Comparison of ENCODE assay signal across 1 cellular context in the genomic region with DNA sequence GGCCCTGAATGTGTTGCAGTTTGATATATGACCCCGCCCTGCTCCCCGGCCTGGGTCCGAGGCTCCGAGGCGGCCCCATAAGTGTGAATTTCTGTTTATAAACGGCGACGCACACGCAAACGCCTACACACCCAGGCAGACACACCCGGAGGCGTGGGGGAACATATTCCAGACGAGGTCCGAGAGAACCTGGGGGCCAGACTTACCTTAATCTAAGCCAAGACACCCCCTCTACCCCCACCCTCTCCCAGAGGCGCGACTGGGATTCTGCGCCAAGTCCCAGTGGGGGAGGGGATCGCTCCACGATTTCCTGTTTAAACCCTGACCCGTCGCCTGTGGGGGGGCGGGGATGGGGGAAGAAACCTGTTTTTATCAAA.
A peak's percentile ranks its signal among the peaks of the same experiment; 100 is the strongest.
TF ChIP-seq lines count a peak whose summit lies in the region.

No MANE protein-coding gene starts in this region.

TF ChIP-seq in K562, 482 proteins besides CTCF, POLR2A, EP300 and RAD21 (continued from another document and continues in another):
- TF ChIP-seq ZNF395 (CRISPR knock-in tag; IDR thresholded peaks at IDR 0.05), result no peak
- TF ChIP-seq ZNF57 (CRISPR knock-in tag; IDR thresholded peaks at IDR 0.05), result no peak
- TF ChIP-seq REST (CRISPR knock-in tag; IDR thresholded peaks at IDR 0.05; ENCODE audit: low read depth), result no peak
- TF ChIP-seq SRSF3 (IDR thresholded peaks at IDR 0.05; ENCODE audit: insufficient read depth, low read length), result no peak
- TF ChIP-seq USF1 (CRISPR knock-in tag; IDR thresholded peaks at IDR 0.05), result no peak
- TF ChIP-seq GMEB1 (CRISPR knock-in tag; IDR thresholded peaks at IDR 0.05), result no peak
- no peak for TF ChIP-seq OTX1 (CRISPR knock-in tag; IDR thresholded peaks at IDR 0.05)
- no peak for TF ChIP-seq ZNF197 (CRISPR knock-in tag; IDR thresholded peaks at IDR 0.05; ENCODE audit: low read depth)
- no peak for TF ChIP-seq PPARD (CRISPR knock-in tag; IDR thresholded peaks at IDR 0.05)
- no peak for TF ChIP-seq PRMT5 (CRISPR knock-in tag; IDR thresholded peaks at IDR 0.05)
- peak; percentile 32; the same call in 1 of the 2 replicates for TF ChIP-seq SMAD4 (CRISPR knock-in tag; conservative IDR thresholded peaks at IDR 0.05)
- TF ChIP-seq ZNF589 (CRISPR knock-in tag; IDR thresholded peaks at IDR 0.05; ENCODE audit: low read depth), result peak; percentile 62; the same call in 1 of the 2 replicates
- TF ChIP-seq SMARCA4 (IDR thresholded peaks at IDR 0.05), result no peak
- no peak for TF ChIP-seq MCM3 (IDR thresholded peaks at IDR 0.05)
- no peak for TF ChIP-seq CC2D1A (IDR thresholded peaks at IDR 0.05)
- TF ChIP-seq ZNF146 (CRISPR knock-in tag; IDR thresholded peaks at IDR 0.05; ENCODE audit: unreplicated experiment), result no peak
- TF ChIP-seq, protein P1, sequence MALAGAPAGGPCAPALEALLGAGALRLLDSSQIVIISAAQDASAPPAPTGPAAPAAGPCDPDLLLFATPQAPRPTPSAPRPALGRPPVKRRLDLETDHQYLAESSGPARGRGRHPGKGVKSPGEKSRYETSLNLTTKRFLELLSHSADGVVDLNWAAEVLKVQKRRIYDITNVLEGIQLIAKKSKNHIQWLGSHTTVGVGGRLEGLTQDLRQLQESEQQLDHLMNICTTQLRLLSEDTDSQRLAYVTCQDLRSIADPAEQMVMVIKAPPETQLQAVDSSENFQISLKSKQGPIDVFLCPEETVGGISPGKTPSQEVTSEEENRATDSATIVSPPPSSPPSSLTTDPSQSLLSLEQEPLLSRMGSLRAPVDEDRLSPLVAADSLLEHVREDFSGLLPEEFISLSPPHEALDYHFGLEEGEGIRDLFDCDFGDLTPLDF (CRISPR knock-in tag; IDR thresholded peaks at IDR 0.05), result no peak
- peak; percentile 26; the same call in 1 of the 2 replicates for TF ChIP-seq CXXC5 (CRISPR knock-in tag; IDR thresholded peaks at IDR 0.05)
- TF ChIP-seq POLR2G (IDR thresholded peaks at IDR 0.05; ENCODE audit: low read depth, low read length), result no peak
- TF ChIP-seq MYC (IDR thresholded peaks at IDR 0.05; ENCODE audit: low read depth, low read length), result peak; percentile 15; the same call in 1 of the 2 replicates
- no peak for TF ChIP-seq MYC (CRISPR knock-in tag; IDR thresholded peaks at IDR 0.05; ENCODE audit: borderline replicate concordance, low read depth)
- no peak for TF ChIP-seq NCOA1 (IDR thresholded peaks at IDR 0.05; ENCODE audit: low read depth)
- no peak for TF ChIP-seq STAT6 (CRISPR knock-in tag; IDR thresholded peaks at IDR 0.05)
- no peak for TF ChIP-seq ZNF431 (CRISPR knock-in tag; IDR thresholded peaks at IDR 0.05)
- TF ChIP-seq, protein P2, sequence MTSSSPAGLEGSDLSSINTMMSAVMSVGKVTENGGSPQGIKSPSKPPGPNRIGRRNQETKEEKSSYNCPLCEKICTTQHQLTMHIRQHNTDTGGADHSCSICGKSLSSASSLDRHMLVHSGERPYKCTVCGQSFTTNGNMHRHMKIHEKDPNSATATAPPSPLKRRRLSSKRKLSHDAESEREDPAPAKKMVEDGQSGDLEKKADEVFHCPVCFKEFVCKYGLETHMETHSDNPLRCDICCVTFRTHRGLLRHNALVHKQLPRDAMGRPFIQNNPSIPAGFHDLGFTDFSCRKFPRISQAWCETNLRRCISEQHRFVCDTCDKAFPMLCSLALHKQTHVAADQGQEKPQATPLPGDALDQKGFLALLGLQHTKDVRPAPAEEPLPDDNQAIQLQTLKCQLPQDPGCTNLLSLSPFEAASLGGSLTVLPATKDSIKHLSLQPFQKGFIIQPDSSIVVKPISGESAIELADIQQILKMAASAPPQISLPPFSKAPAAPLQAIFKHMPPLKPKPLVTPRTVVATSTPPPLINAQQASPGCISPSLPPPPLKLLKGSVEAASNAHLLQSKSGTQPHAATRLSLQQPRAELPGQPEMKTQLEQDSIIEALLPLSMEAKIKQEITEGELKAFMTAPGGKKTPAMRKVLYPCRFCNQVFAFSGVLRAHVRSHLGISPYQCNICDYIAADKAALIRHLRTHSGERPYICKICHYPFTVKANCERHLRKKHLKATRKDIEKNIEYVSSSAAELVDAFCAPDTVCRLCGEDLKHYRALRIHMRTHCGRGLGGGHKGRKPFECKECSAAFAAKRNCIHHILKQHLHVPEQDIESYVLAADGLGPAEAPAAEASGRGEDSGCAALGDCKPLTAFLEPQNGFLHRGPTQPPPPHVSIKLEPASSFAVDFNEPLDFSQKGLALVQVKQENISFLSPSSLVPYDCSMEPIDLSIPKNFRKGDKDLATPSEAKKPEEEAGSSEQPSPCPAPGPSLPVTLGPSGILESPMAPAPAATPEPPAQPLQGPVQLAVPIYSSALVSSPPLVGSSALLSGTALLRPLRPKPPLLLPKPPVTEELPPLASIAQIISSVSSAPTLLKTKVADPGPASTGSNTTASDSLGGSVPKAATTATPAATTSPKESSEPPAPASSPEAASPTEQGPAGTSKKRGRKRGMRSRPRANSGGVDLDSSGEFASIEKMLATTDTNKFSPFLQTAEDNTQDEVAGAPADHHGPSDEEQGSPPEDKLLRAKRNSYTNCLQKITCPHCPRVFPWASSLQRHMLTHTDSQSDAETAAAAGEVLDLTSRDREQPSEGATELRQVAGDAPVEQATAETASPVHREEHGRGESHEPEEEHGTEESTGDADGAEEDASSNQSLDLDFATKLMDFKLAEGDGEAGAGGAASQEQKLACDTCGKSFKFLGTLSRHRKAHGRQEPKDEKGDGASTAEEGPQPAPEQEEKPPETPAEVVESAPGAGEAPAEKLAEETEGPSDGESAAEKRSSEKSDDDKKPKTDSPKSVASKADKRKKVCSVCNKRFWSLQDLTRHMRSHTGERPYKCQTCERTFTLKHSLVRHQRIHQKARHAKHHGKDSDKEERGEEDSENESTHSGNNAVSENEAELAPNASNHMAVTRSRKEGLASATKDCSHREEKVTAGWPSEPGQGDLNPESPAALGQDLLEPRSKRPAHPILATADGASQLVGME (CRISPR knock-in tag; IDR thresholded peaks at IDR 0.05), result no peak
- TF ChIP-seq ESRRA (IDR thresholded peaks at IDR 0.05; ENCODE audit: borderline replicate concordance, low read depth), result no peak
- no peak; the same call in 1 of the 2 replicates for TF ChIP-seq MTA3 (IDR thresholded peaks at IDR 0.05; ENCODE audit: borderline replicate concordance)
- no peak for TF ChIP-seq RBM39 (optimal IDR thresholded peaks at IDR 0.05; ENCODE audit: low read depth, low read length)
- TF ChIP-seq RHOXF2B (CRISPR knock-in tag; conservative IDR thresholded peaks at IDR 0.05), result no peak
- no peak for TF ChIP-seq ZNF785 (CRISPR knock-in tag; IDR thresholded peaks at IDR 0.05)
- TF ChIP-seq RBM17 (IDR thresholded peaks at IDR 0.05; ENCODE audit: borderline replicate concordance, low read depth, low read length), result no peak
- TF ChIP-seq ZNF707 (CRISPR knock-in tag; conservative IDR thresholded peaks at IDR 0.05), result no peak
